ENCODE assay signal across 8 cellular contexts in genomic region chr1:29736582-29737188, GRCh38.
DNase-seq lines count a peak whose midpoint lies in the region; ATAC-seq and TF ChIP-seq lines count a peak whose summit lies in the region.
"Had no signal": no experiment of that assay in that cellular context is flagged by ENCODE, and none has a peak within 500 bp of the region (broad histone marks: within the 10 kb centered on the region; RNA-seq: fewer than 3 reads in every experiment).

No MANE protein-coding gene starts in this region.

- no peaks in the 10 kb centered on the region for H3F3A ChIP-seq in GM23248 (ENCODE audit: insufficient read depth)

- H3K4me2 ChIP-seq in GM23248 (ENCODE audit: unreplicated experiment) (no peak overlapping the region), mammary epithelial cell (ENCODE audit: insufficient read depth, low read depth, low read length) (no peak overlapping the region)

- H3K36me3 ChIP-seq in GM23248 (ENCODE audit: low read depth) (no peaks in the 10 kb centered on the region), mammary epithelial cell (ENCODE audit: insufficient read depth, low read length) (no peaks in the 10 kb centered on the region)

- H3K36me3 Mint-ChIP-seq in nephron progenitor cell (ENCODE audit: low read depth): no peaks in the 10 kb centered on the region

- intact Hi-C loops in mammary epithelial cell (cut with micrococcal nuclease): no loop called here

- H3K9ac ChIP-seq in GM23248: no peak overlapping the region
- H3K9ac ChIP-seq in mammary epithelial cell (ENCODE audit: insufficient read depth, low read length): no peak overlapping the region

- no peaks in the 10 kb centered on the region for H4K20me1 ChIP-seq in GM23248 (ENCODE audit: insufficient read depth)
- H4K20me1 ChIP-seq in mammary epithelial cell (ENCODE audit: insufficient read depth, low read length): no peaks in the 10 kb centered on the region

- no peak overlapping the region for H2AFZ ChIP-seq in GM23248
- no peak overlapping the region for H2AFZ ChIP-seq in mammary epithelial cell (ENCODE audit: low read depth, low read length)

- H3K4me1 Mint-ChIP-seq in nephron progenitor cell: no peaks in the 10 kb centered on the region

- TF ChIP-seq CTCF in mammary epithelial cell (conservative IDR thresholded peaks at IDR 0.05 in 1 of 2, IDR thresholded peaks at IDR 0.05 in 1 of 2; ENCODE audit: extremely low read depth in 1 of 2, insufficient read depth in 1 of 2, low read depth in 1 of 2, low read length in 2 of 2): no peak
- TF ChIP-seq CTCF in nephron progenitor cell (IDR thresholded peaks at IDR 0.05): no peak

- DNase-seq in GM23248: peak; percentile 72
- peak; percentile 79 for DNase-seq in MV-4-11 (lab: John Stamatoyannopoulos, UW)
- peak; percentile 24 for DNase-seq in mammary epithelial cell
- DNase-seq in nephron progenitor cell: peak; percentile 81

- H3K27me3 Mint-ChIP-seq in nephron progenitor cell (ENCODE audit: low read depth, poor library complexity): peaks cover 31% of the 10 kb centered on the region

- WGBS in GM23248 (ENCODE audit: low coverage in 1 of 2, low lambda C conversion rate in 2 of 2, missing lambda C conversion rate in 2 of 2), 2 experiments: 61 to 66% methylated on average over 5 of the region's 5 CpGs
- 49% methylated on average over 5 of the region's 5 CpGs for WGBS in mammary epithelial cell (ENCODE audit: low coverage, missing lambda C conversion rate)

- ATAC-seq in GM21528 (IDR thresholded peaks at IDR 0.05; ENCODE audit: low FRiP score, unreplicated experiment) (no peak), HG03469 (IDR thresholded peaks at IDR 0.05; ENCODE audit: unreplicated experiment) (no peak), HG03565 (IDR thresholded peaks at IDR 0.05; ENCODE audit: unreplicated experiment) (no peak)
- ATAC-seq: activated CD4-positive, CD25-positive, alpha-beta regulatory T cell treated with anti-CD3 and anti-CD28 coated beads, Interleukin-2, amount 50 U/mL, for 24 hours had no signal

- CTCF ChIA-PET in mammary epithelial cell (lab: Charles Lee; ENCODE audit: low non-redundant PET): no interaction called here

- H3K27me3 ChIP-seq in GM23248 (replicated peaks; ENCODE audit: insufficient read depth) (0 out of 2 replicates have a peak, but pooled peaks cover 18% of the 10 kb centered on the region), mammary epithelial cell (ENCODE audit: insufficient read depth, low read length) (no peaks in the 10 kb centered on the region)

- H3K79me2 ChIP-seq in GM23248 (ENCODE audit: insufficient read depth) (no peaks in the 10 kb centered on the region), mammary epithelial cell (ENCODE audit: insufficient read depth, low read length) (no peaks in the 10 kb centered on the region)

- in situ Hi-C loops in GM23248 (cut with MboI): no loop called here
- in situ Hi-C loops in mammary epithelial cell (cut with MboI; ENCODE audit: low sequenced_read_pairs in 2 of 2): no loop called here

- no peaks in the 10 kb centered on the region for H3K9me3 Mint-ChIP-seq in nephron progenitor cell

- no peaks in the 10 kb centered on the region for H3K9me2 ChIP-seq in GM23248 (ENCODE audit: insufficient read depth)

- no peak overlapping the region for H3K27ac ChIP-seq in GM23248
- H3K27ac ChIP-seq in mammary epithelial cell (ENCODE audit: insufficient read depth, low read depth, low read length): no peak overlapping the region

- no peak overlapping the region for H3K27ac Mint-ChIP-seq in nephron progenitor cell

- BruUV-seq in mammary epithelial cell (replicated peaks; lab: Mats Ljungman, UMichigan): no TSS peak

- H3K4me3 ChIP-seq in GM23248: no peak overlapping the region
- no peak overlapping the region for H3K4me3 ChIP-seq in mammary epithelial cell (replicated peaks in 1 of 3; ENCODE audit: insufficient read depth in 1 of 3, low read depth in 2 of 3, low read length in 3 of 3)

- no peak overlapping the region for H3K4me3 Mint-ChIP-seq in nephron progenitor cell

- dilution Hi-C loops in mammary epithelial cell (cut with HindIII; ENCODE audit: low sequenced_read_pairs): no loop called here

- H3K4me1 ChIP-seq in GM23248 (ENCODE audit: insufficient read depth): no peaks in the 10 kb centered on the region
- no peaks in the 10 kb centered on the region for H3K4me1 ChIP-seq in mammary epithelial cell (ENCODE audit: insufficient read depth, low read length)

- no peaks in the 10 kb centered on the region for H3K9me3 ChIP-seq in GM23248 (ENCODE audit: low read depth)
- no peaks in the 10 kb centered on the region for H3K9me3 ChIP-seq in mammary epithelial cell (replicated peaks; ENCODE audit: insufficient read depth, low read length)

Comparison
In these comparisons a context has a peak if more than half of its experiments do, and no peak if none do; other contexts are left out.
1. DNase-seq: peak in every context shown above with its lines; median percentile 81 in nephron progenitor cell; 79 in MV-4-11; 72 in GM23248; 24 in mammary epithelial cell.